8 cellular contexts compared by ENCODE assay signal in the genomic region with DNA sequence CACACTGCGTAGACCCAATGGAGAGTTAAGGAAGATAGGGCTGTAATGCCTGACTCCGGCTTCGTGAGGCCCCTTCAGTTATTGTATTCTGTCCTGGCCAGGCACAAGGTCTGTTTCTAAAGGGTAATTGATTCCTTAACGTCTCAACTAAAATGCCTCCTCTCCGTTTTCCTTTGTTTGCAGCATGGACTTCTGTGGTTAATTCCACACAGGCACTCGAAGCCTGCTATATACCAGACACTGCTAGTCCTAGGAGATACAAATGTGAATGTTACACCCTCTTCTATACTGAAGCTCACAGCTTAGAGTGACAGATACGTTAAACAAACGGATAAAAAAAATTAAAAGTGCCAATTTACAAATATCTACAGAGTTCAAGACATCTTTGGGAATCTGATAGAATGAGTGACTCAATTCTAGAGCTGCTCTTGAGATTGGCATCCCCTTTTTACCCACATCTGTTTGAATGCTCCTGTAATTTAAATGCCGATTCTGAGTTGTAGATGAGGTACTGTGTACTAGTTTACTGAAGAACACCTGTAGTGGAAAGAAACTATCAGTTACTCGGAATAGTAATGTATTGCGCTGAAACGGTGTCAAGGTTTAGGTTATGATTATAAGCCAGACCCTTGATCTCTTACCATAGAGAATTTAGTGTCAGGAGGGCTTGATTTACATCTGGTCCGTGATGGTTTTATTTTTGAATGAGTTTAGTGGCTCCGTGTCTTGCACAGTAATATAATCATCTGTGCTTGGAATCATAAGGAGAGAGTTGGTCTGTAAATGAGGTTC. TPM values are rescaled to one million over a fixed set of nuclear protein-coding genes. Genes with fewer than 3 reads are reported as not detected.
DNase-seq lines count a peak whose midpoint lies in the region; ATAC-seq, FAIRE-seq and TF ChIP-seq lines count a peak whose summit lies in the region.

No MANE protein-coding gene starts in this region.

- FAIRE-seq in GM12892 (lab: Jason Lieb, UNC), result no peak

- peak overlapping the region; percentile 92 for H3K4me2 ChIP-seq in BLaER1

- no peak for TF ChIP-seq POLR2A in esophagus squamous epithelium (IDR thresholded peaks at IDR 0.05)
- no peak for TF ChIP-seq POLR2A in GM12892 (IDR thresholded peaks at IDR 0.05; ENCODE audit: low read depth, low read length)

- 3 to 4% methylated on average over 13 of the region's 14 CpGs for WGBS in esophagus squamous epithelium, 2 donors
- 3 to 6% (median 4%) methylated on average over 14 of the region's 14 CpGs for WGBS in psoas muscle, 3 donors

- H3K36me3 ChIP-seq in BLaER1 (peaks cover 35% of the 10 kb centered on the region), RWPE2 (ENCODE audit: low read depth) (peaks cover 45% of the 10 kb centered on the region), esophagus squamous epithelium (peaks cover 0 to 5% (median 0%) of the 10 kb centered on the region in 3 donors), psoas muscle (ENCODE audit: insufficient read depth in 1 of 2, low read depth in 1 of 2) (peaks cover 0 to 5% of the 10 kb centered on the region in 2 donors)

- H3K4me1 ChIP-seq in BLaER1, result peaks cover 63% of the 10 kb centered on the region
- peaks cover 15% of the 10 kb centered on the region for H3K4me1 ChIP-seq in RWPE2 (ENCODE audit: insufficient read depth, poor library complexity, severe bottlenecking)
- H3K4me1 ChIP-seq in esophagus squamous epithelium, result peaks cover 22 to 65% (median 27%) of the 10 kb centered on the region in 3 donors
- H3K4me1 ChIP-seq in psoas muscle, result peaks cover 33% of the 10 kb centered on the region

- no peaks in the 10 kb centered on the region for H3K9me3 ChIP-seq in BLaER1
- H3K9me3 ChIP-seq in RWPE2 (ENCODE audit: severe bottlenecking), result no peaks in the 10 kb centered on the region
- no peaks in the 10 kb centered on the region for H3K9me3 ChIP-seq in esophagus squamous epithelium
- no peaks in the 10 kb centered on the region for H3K9me3 ChIP-seq in psoas muscle

- ATAC-seq in GM21529 (IDR thresholded peaks at IDR 0.05; ENCODE audit: unreplicated experiment) (peak; percentile 20), RWPE2 (ENCODE audit: low read depth) (peak; percentile 30), psoas muscle (peak in 3 of 4 donors; percentile 4 to 42 (median 16)), HG02678 (IDR thresholded peaks at IDR 0.05; ENCODE audit: unreplicated experiment) (no peak)

- intact Hi-C loops in esophagus squamous epithelium (cut with DNase I) (no loop called here), psoas muscle (cut with DNase I) (loop anchor here (1.0 to 10.0 kb wide), 5 partner anchors 89 to 148 kb away; a partner anchor contains a TSS)

- DNase-seq in RWPE2 (ENCODE audit: low spot score) (no peak), esophagus squamous epithelium (lab: John Stamatoyannopoulos, UW) (no peak), psoas muscle (no peak), NCI-H2081 treated with DMSO at 0.1 percent for 48 hours (lab: John Stamatoyannopoulos, UW) (no peak), GM12892 (ENCODE audit: insufficient read length) (no peak)

- no peaks in the 10 kb centered on the region for H3K27me3 ChIP-seq in BLaER1
- H3K27me3 ChIP-seq in RWPE2 (ENCODE audit: insufficient read depth, poor library complexity, severe bottlenecking), result no peaks in the 10 kb centered on the region
- H3K27me3 ChIP-seq in esophagus squamous epithelium, result no peaks in the 10 kb centered on the region
- H3K27me3 ChIP-seq in psoas muscle (ENCODE audit: insufficient read depth in 3 of 3, low read length in 2 of 3), result no peaks in the 10 kb centered on the region

- H4K20me1 ChIP-seq in BLaER1, result peaks cover 41% of the 10 kb centered on the region

- peak overlapping the region; percentile 98 for H3K9ac ChIP-seq in BLaER1

- peak overlapping the region; percentile 84 for H3K4me3 ChIP-seq in BLaER1
- peak overlapping the region; percentile 75 for H3K4me3 ChIP-seq in RWPE2 (ENCODE audit: severe bottlenecking)
- peak overlapping the region; percentile 72 to 83 (median 78) for H3K4me3 ChIP-seq in esophagus squamous epithelium
- H3K4me3 ChIP-seq in psoas muscle, result peak overlapping the region; percentile 83

- peak overlapping the region; percentile 96 for H3K27ac ChIP-seq in BLaER1
- H3K27ac ChIP-seq in RWPE2 (ENCODE audit: poor library complexity, severe bottlenecking), result peak overlapping the region; percentile 55
- H3K27ac ChIP-seq in esophagus squamous epithelium, result peak overlapping the region; percentile 90 to 97 (median 94)
- H3K27ac ChIP-seq in psoas muscle, result peak overlapping the region; percentile 92

- no peak for TF ChIP-seq CTCF in RWPE2 (IDR thresholded peaks at IDR 0.05; ENCODE audit: poor library complexity, severe bottlenecking)
- TF ChIP-seq CTCF in esophagus squamous epithelium (IDR thresholded peaks at IDR 0.05), result no peak
- TF ChIP-seq CTCF in psoas muscle (IDR thresholded peaks at IDR 0.05), result no peak

RNA-seq across cellular contexts. Expression of a gene that starts 0.8 kb away (rescaled TPM):
- total RNA-seq in esophagus squamous epithelium (100 to 1,000 TPM in 3 of 4 donors, 10 to 100 TPM in 1; 95.6 to 244 (median 169) TPM), psoas muscle (100 to 1,000 TPM; 176 to 276 (median 262) TPM)
- polyA plus RNA-seq in psoas muscle, result 100 to 1,000 TPM; 328 to 653 (median 448) TPM
- 503 TPM for polyA plus RNA-seq in GM12892 (2012; ENCODE audit: missing spikeins)
